ENCODE assay signal across 28 cellular contexts in genomic region chr11:67230886-67231285, GRCh38.
"Had no signal": no experiment of that assay in that cellular context is flagged by ENCODE, and none has a peak within 500 bp of the region (broad histone marks: within the 10 kb centered on the region; RNA-seq: fewer than 3 reads in every experiment).

No MANE protein-coding gene starts in this region.

- FAIRE-seq: astrocyte, bronchial epithelial cell had no signal

- ATAC-seq: activated T-cell treated with anti-CD3 and anti-CD28 coated beads, Interleukin-2, amount 50 U/mL, for 4 hours; foreskin keratinocyte; gastrocnemius medialis; heart left ventricle had no signal

- H3K9me3 ChIP-seq: esophagus muscularis mucosa, gastrocnemius medialis, heart left ventricle had no signal

- H3K4me3 Mint-ChIP-seq: activated CD4-positive, alpha-beta T cell treated with anti-CD3 and anti-CD28 coated beads, Interleukin-2, amount 10 ng/mL, durations not matched to agents 7 days and 5 days; activated CD8-positive, alpha-beta T cell treated with anti-CD3 and anti-CD28 coated beads for 36 hours; activated naive CD4-positive, alpha-beta T cell treated with anti-CD3 and anti-CD28 coated beads for 36 hours; activated naive CD8-positive, alpha-beta T cell; activated T-cell treated with anti-CD3 and anti-CD28 coated beads, Interleukin-2, amount 50 U/mL, for 4 hours; central memory CD8-positive, alpha-beta T cell; dendritic cell treated with granulocyte-macrophage colony-stimulating factor and Interleukin-4, amounts not matched to agents 40 ng/mL and 50 ng/mL, for 4 days; endodermal cell had no signal

- H3K27me3 Mint-ChIP-seq: activated CD4-positive, alpha-beta T cell treated with anti-CD3 and anti-CD28 coated beads, Interleukin-2, amount 10 ng/mL, durations not matched to agents 7 days and 5 days; activated CD8-positive, alpha-beta T cell treated with anti-CD3 and anti-CD28 coated beads for 36 hours; activated naive CD8-positive, alpha-beta T cell; central memory CD8-positive, alpha-beta T cell; dendritic cell treated with granulocyte-macrophage colony-stimulating factor and Interleukin-4, amounts not matched to agents 40 ng/mL and 50 ng/mL, for 4 days had no signal

- H3K27ac Mint-ChIP-seq: activated CD4-positive, alpha-beta T cell treated with anti-CD3 and anti-CD28 coated beads, Interleukin-2, amount 10 ng/mL, durations not matched to agents 7 days and 5 days; activated naive CD4-positive, alpha-beta T cell treated with anti-CD3 and anti-CD28 coated beads for 36 hours; activated naive CD8-positive, alpha-beta T cell; activated T-helper 2 cell treated with anti-CD3 and anti-CD28 coated beads, Interferon-gamma antibody, Interleukin-2, Interleukin-4, amounts not matched to agents 10 μg/mL and 5 μg/mL and 100 μg/mL, durations not matched to agents 14 hours and 24 hours and 36 hours; endodermal cell had no signal

- H3K4me3 ChIP-seq: coronary artery, dorsolateral prefrontal cortex, esophagus muscularis mucosa, gastrocnemius medialis, heart left ventricle had no signal

- H3K4me1 ChIP-seq: esophagus muscularis mucosa, foreskin keratinocyte, gastrocnemius medialis, heart left ventricle had no signal

- H3K9me3 Mint-ChIP-seq: activated CD4-positive, alpha-beta T cell treated with anti-CD3 and anti-CD28 coated beads, Interleukin-2, amount 10 ng/mL, durations not matched to agents 7 days and 5 days; activated CD8-positive, alpha-beta T cell treated with anti-CD3 and anti-CD28 coated beads for 36 hours; activated naive CD4-positive, alpha-beta T cell treated with anti-CD3 and anti-CD28 coated beads for 36 hours; activated T-cell treated with anti-CD3 and anti-CD28 coated beads, Interleukin-2, amount 50 U/mL, for 4 hours; activated T-helper 2 cell treated with anti-CD3 and anti-CD28 coated beads, Interferon-gamma antibody, Interleukin-2, Interleukin-4, amounts not matched to agents 10 μg/mL and 5 μg/mL and 100 μg/mL, durations not matched to agents 14 hours and 24 hours and 36 hours; central memory CD8-positive, alpha-beta T cell; dendritic cell treated with granulocyte-macrophage colony-stimulating factor and Interleukin-4, amounts not matched to agents 40 ng/mL and 50 ng/mL, for 4 days; endodermal cell had no signal

- H3K27ac ChIP-seq: brain microvascular endothelial cell, coronary artery, dorsolateral prefrontal cortex, esophagus muscularis mucosa, foreskin keratinocyte, gastrocnemius medialis, heart left ventricle had no signal

- DNase-seq: activated CD4-positive, alpha-beta T cell treated with anti-CD3 and anti-CD28 coated beads for 1 hour; activated CD4-positive, alpha-beta T cell treated with anti-CD3 and anti-CD28 coated beads for 4 hours; activated CD4-positive, alpha-beta T cell treated with anti-CD3 and anti-CD28 coated beads, Interleukin-2, amount 10 ng/mL, durations not matched to agents 7 days and 5 days; activated CD4-positive, alpha-beta T cell treated with anti-CD3 and anti-CD28 coated beads, Interleukin-2, amount 50 U/mL, for 4 hours; activated CD8-positive, alpha-beta memory T cell treated with anti-CD3 and anti-CD28 coated beads for 24 hours; activated CD8-positive, alpha-beta T cell treated with anti-CD3 and anti-CD28 coated beads for 36 hours; activated effector memory CD4-positive, alpha-beta T cell treated with anti-CD3 and anti-CD28 coated beads, Interleukin-2, amount 50 U/mL, for 16 hours; activated naive CD4-positive, alpha-beta T cell treated with anti-CD3 and anti-CD28 coated beads for 36 hours; activated T-cell treated with anti-CD3 and anti-CD28 coated beads, Interleukin-2, amount 50 U/mL, for 4 hours; amniotic stem cell; anterior cingulate cortex; brain microvascular endothelial cell; dorsolateral prefrontal cortex; effector memory CD4-positive, alpha-beta T cell; endodermal cell; erythroblast; foreskin keratinocyte; gastrocnemius medialis; glutamatergic neuron; heart left ventricle had no signal

- H3K27me3 ChIP-seq: brain microvascular endothelial cell, dorsolateral prefrontal cortex, esophagus muscularis mucosa, foreskin keratinocyte, gastrocnemius medialis, heart left ventricle had no signal
